ENCODE assay signal across 1 cellular context in genomic region chr1:167553136-167554027, GRCh38.
TF ChIP-seq lines count a peak whose summit lies in the region.

Gene CREG1, minus strand, starts transcription at chr1:167553762.

TF ChIP-seq in K562, 482 proteins besides CTCF, POLR2A, EP300 and RAD21 (continued from another document and continues in another):
- TF ChIP-seq ZNF609 (CRISPR knock-in tag; IDR thresholded peaks at IDR 0.05; ENCODE audit: borderline replicate concordance) = no peak; the same call in 1 of the 2 replicates
- TF ChIP-seq, protein P1, sequence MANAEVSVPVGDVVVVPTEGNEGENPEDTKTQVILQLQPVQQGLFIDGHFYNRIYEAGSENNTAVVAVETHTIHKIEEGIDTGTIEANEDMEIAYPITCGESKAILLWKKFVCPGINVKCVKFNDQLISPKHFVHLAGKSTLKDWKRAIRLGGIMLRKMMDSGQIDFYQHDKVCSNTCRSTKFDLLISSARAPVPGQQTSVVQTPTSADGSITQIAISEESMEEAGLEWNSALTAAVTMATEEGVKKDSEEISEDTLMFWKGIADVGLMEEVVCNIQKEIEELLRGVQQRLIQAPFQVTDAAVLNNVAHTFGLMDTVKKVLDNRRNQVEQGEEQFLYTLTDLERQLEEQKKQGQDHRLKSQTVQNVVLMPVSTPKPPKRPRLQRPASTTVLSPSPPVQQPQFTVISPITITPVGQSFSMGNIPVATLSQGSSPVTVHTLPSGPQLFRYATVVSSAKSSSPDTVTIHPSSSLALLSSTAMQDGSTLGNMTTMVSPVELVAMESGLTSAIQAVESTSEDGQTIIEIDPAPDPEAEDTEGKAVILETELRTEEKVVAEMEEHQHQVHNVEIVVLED (CRISPR knock-in tag; IDR thresholded peaks at IDR 0.05) = peak; percentile 75
- TF ChIP-seq ZNF75A (CRISPR knock-in tag; IDR thresholded peaks at IDR 0.05) = no peak
- TF ChIP-seq HDAC3 (IDR thresholded peaks at IDR 0.05; ENCODE audit: borderline replicate concordance, partially characterized antibody) = no peak
- TF ChIP-seq KAT7 (CRISPR knock-in tag; IDR thresholded peaks at IDR 0.05; ENCODE audit: borderline replicate concordance) = no peak
- no peak for TF ChIP-seq ZNF512 (tag; IDR thresholded peaks at IDR 0.05)
- no peak for TF ChIP-seq PRDM10 (IDR thresholded peaks at IDR 0.05; ENCODE audit: partially characterized antibody)
- peak; percentile 97 for TF ChIP-seq HMGXB4 (CRISPR knock-in tag; IDR thresholded peaks at IDR 0.05)
- TF ChIP-seq ESRRB (CRISPR knock-in tag; IDR thresholded peaks at IDR 0.05; ENCODE audit: borderline replicate concordance) = no peak
- TF ChIP-seq, protein P2, sequence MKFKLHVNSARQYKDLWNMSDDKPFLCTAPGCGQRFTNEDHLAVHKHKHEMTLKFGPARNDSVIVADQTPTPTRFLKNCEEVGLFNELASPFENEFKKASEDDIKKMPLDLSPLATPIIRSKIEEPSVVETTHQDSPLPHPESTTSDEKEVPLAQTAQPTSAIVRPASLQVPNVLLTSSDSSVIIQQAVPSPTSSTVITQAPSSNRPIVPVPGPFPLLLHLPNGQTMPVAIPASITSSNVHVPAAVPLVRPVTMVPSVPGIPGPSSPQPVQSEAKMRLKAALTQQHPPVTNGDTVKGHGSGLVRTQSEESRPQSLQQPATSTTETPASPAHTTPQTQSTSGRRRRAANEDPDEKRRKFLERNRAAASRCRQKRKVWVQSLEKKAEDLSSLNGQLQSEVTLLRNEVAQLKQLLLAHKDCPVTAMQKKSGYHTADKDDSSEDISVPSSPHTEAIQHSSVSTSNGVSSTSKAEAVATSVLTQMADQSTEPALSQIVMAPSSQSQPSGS (CRISPR knock-in tag; IDR thresholded peaks at IDR 0.05) = no peak
- TF ChIP-seq ILF3 (IDR thresholded peaks at IDR 0.05; ENCODE audit: borderline replicate concordance) = peak; percentile 91; the same call in 1 of the 2 replicates
- no peak for TF ChIP-seq NFATC3 (IDR thresholded peaks at IDR 0.05)
- peak; percentile 76 for TF ChIP-seq ETS1 (conservative IDR thresholded peaks at IDR 0.05; ENCODE audit: control insufficient read depth, low read depth, low read length)
- TF ChIP-seq, protein P3, sequence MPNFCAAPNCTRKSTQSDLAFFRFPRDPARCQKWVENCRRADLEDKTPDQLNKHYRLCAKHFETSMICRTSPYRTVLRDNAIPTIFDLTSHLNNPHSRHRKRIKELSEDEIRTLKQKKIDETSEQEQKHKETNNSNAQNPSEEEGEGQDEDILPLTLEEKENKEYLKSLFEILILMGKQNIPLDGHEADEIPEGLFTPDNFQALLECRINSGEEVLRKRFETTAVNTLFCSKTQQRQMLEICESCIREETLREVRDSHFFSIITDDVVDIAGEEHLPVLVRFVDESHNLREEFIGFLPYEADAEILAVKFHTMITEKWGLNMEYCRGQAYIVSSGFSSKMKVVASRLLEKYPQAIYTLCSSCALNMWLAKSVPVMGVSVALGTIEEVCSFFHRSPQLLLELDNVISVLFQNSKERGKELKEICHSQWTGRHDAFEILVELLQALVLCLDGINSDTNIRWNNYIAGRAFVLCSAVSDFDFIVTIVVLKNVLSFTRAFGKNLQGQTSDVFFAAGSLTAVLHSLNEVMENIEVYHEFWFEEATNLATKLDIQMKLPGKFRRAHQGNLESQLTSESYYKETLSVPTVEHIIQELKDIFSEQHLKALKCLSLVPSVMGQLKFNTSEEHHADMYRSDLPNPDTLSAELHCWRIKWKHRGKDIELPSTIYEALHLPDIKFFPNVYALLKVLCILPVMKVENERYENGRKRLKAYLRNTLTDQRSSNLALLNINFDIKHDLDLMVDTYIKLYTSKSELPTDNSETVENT (CRISPR knock-in tag; IDR thresholded peaks at IDR 0.05) = peak; percentile 90
- TF ChIP-seq ZNF398 (CRISPR knock-in tag; IDR thresholded peaks at IDR 0.05) = no peak
- no peak for TF ChIP-seq ZC3H8 (IDR thresholded peaks at IDR 0.05)
- no peak for TF ChIP-seq ZNF197 (CRISPR knock-in tag; IDR thresholded peaks at IDR 0.05; ENCODE audit: low read depth)
- TF ChIP-seq FOXK2 (conservative IDR thresholded peaks at IDR 0.05 in 1 of 2, IDR thresholded peaks at IDR 0.05 in 1 of 2; ENCODE audit: low read depth in 2 of 2) = no peak
- no peak for TF ChIP-seq ATF4 (CRISPR knock-in tag; IDR thresholded peaks at IDR 0.05)
- TF ChIP-seq PURB (CRISPR knock-in tag; IDR thresholded peaks at IDR 0.05; ENCODE audit: low read depth) = no peak; the same call in 1 of the 2 replicates
- TF ChIP-seq TAF1 (IDR thresholded peaks at IDR 0.05; ENCODE audit: control insufficient read depth, extremely low read depth, insufficient read depth, low read length, severe bottlenecking) = peak; percentile 94
- peak; percentile 77 for TF ChIP-seq ZBTB17 (CRISPR knock-in tag; IDR thresholded peaks at IDR 0.05)
- no peak for TF ChIP-seq RAD51 (IDR thresholded peaks at IDR 0.05; ENCODE audit: borderline replicate concordance, low read depth)
- no peak for TF ChIP-seq BRF1 (IDR thresholded peaks at IDR 0.05; ENCODE audit: borderline replicate concordance, extremely low read depth, insufficient read length)
- no peak for TF ChIP-seq ELF4 (CRISPR knock-in tag; IDR thresholded peaks at IDR 0.05)
- no peak for TF ChIP-seq EWSR1 (IDR thresholded peaks at IDR 0.05; ENCODE audit: borderline replicate concordance, low read depth, partially characterized antibody)
- TF ChIP-seq GABPA (tag; conservative IDR thresholded peaks at IDR 0.05; ENCODE audit: low read depth) = peak; percentile 35; the same call in 1 of the 2 replicates
- no peak for TF ChIP-seq CSDE1 (IDR thresholded peaks at IDR 0.05)
- TF ChIP-seq PYGO2 (tag; IDR thresholded peaks at IDR 0.05) = no peak
- TF ChIP-seq TGIF2 (CRISPR knock-in tag; IDR thresholded peaks at IDR 0.05) = no peak
- no peak for TF ChIP-seq ZNF780A (CRISPR knock-in tag; IDR thresholded peaks at IDR 0.05)
- TF ChIP-seq BRD4 (IDR thresholded peaks at IDR 0.05) = no peak
- TF ChIP-seq HNRNPH1 (optimal IDR thresholded peaks at IDR 0.05; ENCODE audit: low read depth, low read length) = no peak
- TF ChIP-seq ZNF175 (CRISPR knock-in tag; IDR thresholded peaks at IDR 0.05; ENCODE audit: low read depth) = no peak
- TF ChIP-seq RBFOX2 (IDR thresholded peaks at IDR 0.05; ENCODE audit: low read depth, low read length) = peak; percentile 99
- no peak for TF ChIP-seq HOXB6 (CRISPR knock-in tag; IDR thresholded peaks at IDR 0.05; ENCODE audit: borderline replicate concordance)
